Comparison of ENCODE assay signal across 8 cellular contexts in the genomic region with DNA sequence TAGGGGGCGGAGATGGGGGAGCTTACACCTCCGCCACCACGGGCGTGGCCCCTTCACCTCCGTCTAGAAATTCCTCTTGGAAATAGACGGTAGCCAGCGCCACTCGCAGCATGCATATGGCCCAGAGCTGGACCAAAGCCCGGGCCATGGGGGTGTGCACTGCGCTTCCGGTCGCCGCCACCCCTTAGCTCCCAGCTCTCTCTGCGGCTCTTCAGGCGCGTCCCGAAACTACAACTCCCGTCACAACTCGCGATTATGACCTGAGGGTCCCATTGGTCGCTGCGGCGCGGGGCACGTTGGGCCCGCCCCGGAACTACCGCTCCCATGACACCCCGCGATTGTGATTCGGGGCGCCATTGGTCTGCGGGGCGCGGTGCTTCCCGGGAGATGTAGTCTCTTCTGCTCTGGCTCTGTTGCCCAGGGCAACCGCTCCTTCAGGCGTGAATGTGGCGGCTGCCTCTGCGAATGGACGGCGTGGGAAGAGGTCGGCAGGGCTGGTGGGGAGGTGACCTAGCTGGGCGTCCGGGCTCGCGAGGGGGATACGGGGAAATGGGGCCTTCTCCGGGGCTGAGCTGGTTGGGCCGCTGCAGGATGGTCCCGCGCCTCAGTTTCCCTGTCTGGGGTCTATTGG. TPM values are rescaled to one million over a fixed set of nuclear protein-coding genes. Genes with fewer than 3 reads are reported as not detected.
DNase-seq lines count a peak whose midpoint lies in the region; ATAC-seq and TF ChIP-seq lines count a peak whose summit lies in the region.

A gene (plus strand): TSS at position 413 of the 631 bp plus-strand sequence. CDS start 4,399 bp downstream, outside the sequence.
A gene with protein sequence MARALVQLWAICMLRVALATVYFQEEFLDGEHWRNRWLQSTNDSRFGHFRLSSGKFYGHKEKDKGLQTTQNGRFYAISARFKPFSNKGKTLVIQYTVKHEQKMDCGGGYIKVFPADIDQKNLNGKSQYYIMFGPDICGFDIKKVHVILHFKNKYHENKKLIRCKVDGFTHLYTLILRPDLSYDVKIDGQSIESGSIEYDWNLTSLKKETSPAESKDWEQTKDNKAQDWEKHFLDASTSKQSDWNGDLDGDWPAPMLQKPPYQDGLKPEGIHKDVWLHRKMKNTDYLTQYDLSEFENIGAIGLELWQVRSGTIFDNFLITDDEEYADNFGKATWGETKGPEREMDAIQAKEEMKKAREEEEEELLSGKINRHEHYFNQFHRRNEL (minus strand): TSS at position 186 of the 631 bp plus-strand sequence. CDS start 38 bp downstream, at position 148.

- peaks cover 5% of the 10 kb centered on the region; the same call in 1 of the 2 replicates for H3K4me1 ChIP-seq in GM23338 (ENCODE audit: insufficient read depth)

- H3K4me2 ChIP-seq in GM23338 = peak within 1 kb of the TSS; percentile 89

- no peaks in the 10 kb centered on the region for H3K36me3 ChIP-seq in GM23338 (ENCODE audit: insufficient read depth)

- DNase-seq in Daoy (ENCODE audit: low read depth) (peak; percentile 100), GM23338 (ENCODE audit: low spot score) (peak; percentile 99), Kasumi-1 (lab: John Stamatoyannopoulos, UW) (peak; percentile 99), RKO (ENCODE audit: low spot score) (peak; percentile 99), fibroblast of gingiva (ENCODE audit: low read depth) (peak; percentile 99), naive B cell (peak; percentile 96)
- peak; percentile 93 to 95 for DNase-seq in activated T-helper 1 cell treated with anti-CD3 and anti-CD28 coated beads, Interleukin-2, amount 50 U/mL, for 16 hours (ENCODE audit: low read depth in 1 of 2, low spot score in 1 of 2)
- DNase-seq in stimulated activated effector memory CD8-positive, alpha-beta T cell treated with anti-CD3 and anti-CD28 coated beads, Interleukin-12 subunit alpha, Interleukin-12 subunit beta, amount 100 ng/mL, for 72 hours (ENCODE audit: low spot score in 2 of 2) = peak; percentile 88 to 97

- TF ChIP-seq CTCF in GM23338 (conservative IDR thresholded peaks at IDR 0.05; ENCODE audit: low read depth in 2 of 2) = no peak

- peak within 1 kb of the TSS; percentile 90 for H2AFZ ChIP-seq in GM23338

- peak within 1 kb of the TSS; percentile 48; the same call in 1 of the 2 replicates for H3K27ac ChIP-seq in GM23338 (ENCODE audit: low read depth)

- peak within 1 kb of the TSS; percentile 95 for H3K27ac Mint-ChIP-seq in GM23338
- peak within 1 kb of the TSS; percentile 49 to 98 (median 94) for H3K27ac Mint-ChIP-seq in naive B cell
- peak within 1 kb of the TSS; percentile 96 for H3K27ac Mint-ChIP-seq in stimulated activated effector memory CD8-positive, alpha-beta T cell treated with anti-CD3 and anti-CD28 coated beads, Interleukin-12 subunit alpha, Interleukin-12 subunit beta, amount 100 ng/mL, for 72 hours

- no peaks in the 10 kb centered on the region for H4K20me1 ChIP-seq in GM23338 (replicated peaks; ENCODE audit: insufficient read depth)

- H3K4me3 Mint-ChIP-seq in GM23338 = peak within 1 kb of the TSS; percentile 91
- peak within 1 kb of the TSS; percentile 86 to 97 (median 94) for H3K4me3 Mint-ChIP-seq in naive B cell
- peak within 1 kb of the TSS; percentile 96 for H3K4me3 Mint-ChIP-seq in stimulated activated effector memory CD8-positive, alpha-beta T cell treated with anti-CD3 and anti-CD28 coated beads, Interleukin-12 subunit alpha, Interleukin-12 subunit beta, amount 100 ng/mL, for 72 hours

- H3K27me3 Mint-ChIP-seq in GM23338 (ENCODE audit: insufficient read depth, low read depth, poor library complexity) (no peaks in the 10 kb centered on the region), naive B cell (no peaks in the 10 kb centered on the region)

- H3K4me1 Mint-ChIP-seq in GM23338 (peaks cover 6% of the 10 kb centered on the region), naive B cell (peaks cover 6 to 24% (median 10%) of the 10 kb centered on the region in 3 donors)
- H3K4me1 Mint-ChIP-seq in stimulated activated effector memory CD8-positive, alpha-beta T cell treated with anti-CD3 and anti-CD28 coated beads, Interleukin-12 subunit alpha, Interleukin-12 subunit beta, amount 100 ng/mL, for 72 hours = peaks cover 9% of the 10 kb centered on the region

- peak within 1 kb of the TSS; percentile 83 for H3K4me3 ChIP-seq in GM23338

- 0 out of 2 replicates have a peak, but pooled peaks cover 2% of the 10 kb centered on the region for H3F3A ChIP-seq in GM23338 (replicated peaks; ENCODE audit: low read depth)

- ATAC-seq in GM23338 (peak; percentile 98), naive B cell (ENCODE audit: low read depth in 2 of 2) (peak; percentile 97 to 98)
- peak; percentile 99 for ATAC-seq in stimulated activated effector memory CD8-positive, alpha-beta T cell treated with anti-CD3 and anti-CD28 coated beads, Interleukin-12 subunit alpha, Interleukin-12 subunit beta, amount 100 ng/mL, for 72 hours

- H3K9me3 Mint-ChIP-seq in GM23338 = no peaks in the 10 kb centered on the region
- H3K9me3 Mint-ChIP-seq in naive B cell = no peaks in the 10 kb centered on the region
- no peaks in the 10 kb centered on the region for H3K9me3 Mint-ChIP-seq in stimulated activated effector memory CD8-positive, alpha-beta T cell treated with anti-CD3 and anti-CD28 coated beads, Interleukin-12 subunit alpha, Interleukin-12 subunit beta, amount 100 ng/mL, for 72 hours

- H3K9me2 ChIP-seq in GM23338 (ENCODE audit: insufficient read depth) = no peaks in the 10 kb centered on the region

- no peaks in the 10 kb centered on the region for H3K27me3 ChIP-seq in GM23338 (ENCODE audit: insufficient read depth)

- peaks cover 7% of the 10 kb centered on the region; the same call in 1 of the 2 replicates for H3K79me2 ChIP-seq in GM23338 (replicated peaks; ENCODE audit: insufficient read depth)

- H3K36me3 Mint-ChIP-seq in GM23338 (ENCODE audit: low read depth) = peaks cover 3% of the 10 kb centered on the region; the same call in 2 of the 3 replicates
- H3K36me3 Mint-ChIP-seq in naive B cell = peaks cover 0 to 2% of the 10 kb centered on the region in 2 donors
- peaks cover 7% of the 10 kb centered on the region for H3K36me3 Mint-ChIP-seq in stimulated activated effector memory CD8-positive, alpha-beta T cell treated with anti-CD3 and anti-CD28 coated beads, Interleukin-12 subunit alpha, Interleukin-12 subunit beta, amount 100 ng/mL, for 72 hours

TF ChIP-seq in GM23338, 12 proteins besides CTCF, POLR2A, EP300 and RAD21:
- TF ChIP-seq JUNB (IDR thresholded peaks at IDR 0.05; ENCODE audit: unreplicated experiment) (no peak), CREB1 (CRISPR knock-in tag; IDR thresholded peaks at IDR 0.05; ENCODE audit: low read depth) (peak; percentile 80), POLR2AphosphoS5 (IDR thresholded peaks at IDR 0.05; ENCODE audit: low read depth) (peak; percentile 91)
- TF ChIP-seq, protein P1, sequence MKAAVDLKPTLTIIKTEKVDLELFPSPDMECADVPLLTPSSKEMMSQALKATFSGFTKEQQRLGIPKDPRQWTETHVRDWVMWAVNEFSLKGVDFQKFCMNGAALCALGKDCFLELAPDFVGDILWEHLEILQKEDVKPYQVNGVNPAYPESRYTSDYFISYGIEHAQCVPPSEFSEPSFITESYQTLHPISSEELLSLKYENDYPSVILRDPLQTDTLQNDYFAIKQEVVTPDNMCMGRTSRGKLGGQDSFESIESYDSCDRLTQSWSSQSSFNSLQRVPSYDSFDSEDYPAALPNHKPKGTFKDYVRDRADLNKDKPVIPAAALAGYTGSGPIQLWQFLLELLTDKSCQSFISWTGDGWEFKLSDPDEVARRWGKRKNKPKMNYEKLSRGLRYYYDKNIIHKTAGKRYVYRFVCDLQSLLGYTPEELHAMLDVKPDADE (IDR thresholded peaks at IDR 0.05) = peak; percentile 100

RNA-seq across cellular contexts. Expression of the first gene that starts in this region (rescaled TPM):
- total RNA-seq in Daoy (2014; rRNA removed; shearing (Covaris generic)) = 3.2 and 6.9 TPM in 2 replicates
- 4.0 and 5.9 TPM in 2 replicates for total RNA-seq in GM23338 (2014; rRNA removed; shearing (Covaris generic))
- polyA plus RNA-seq in GM23338 (2016; fragmentation: Nextera tagmentation; extraction: Ambion mirVana) = 1.5 and 2.5 TPM in 2 replicates
- 1 to 10 TPM in 4 of 6 donors, under 1 TPM in 1, not detected in 1; 0.74 to 4.6 (median 1.4) TPM for polyA plus RNA-seq in naive B cell (ENCODE audit: low read depth in 6 of 6)

RNA-seq across cellular contexts. Expression of the second gene that starts in this region (rescaled TPM):
- total RNA-seq in Daoy (2014; rRNA removed; shearing (Covaris generic)) = 0.09 TPM in 1 of 2 replicates, not detected in the other
- 0.66 TPM in 1 of 2 replicates, not detected in the other for total RNA-seq in GM23338 (2014; rRNA removed; shearing (Covaris generic))
- polyA plus RNA-seq in GM23338 (2016; fragmentation: Nextera tagmentation; extraction: Ambion mirVana) = 0.42 and 0.73 TPM in 2 replicates
- polyA plus RNA-seq in naive B cell (ENCODE audit: low read depth in 6 of 6) = under 1 TPM in 1 of 6 donors, not detected in 5; 0.41 TPM

Comparison
In these comparisons a context has a peak if more than half of its experiments do, and no peak if none do; other contexts are left out.
1. Peak in every context shown above with its lines: DNase-seq, ATAC-seq, H3K4me3 ChIP-seq and H3K27ac ChIP-seq.